Comparison of ENCODE assay signal across 10 cellular contexts in the genomic region with DNA sequence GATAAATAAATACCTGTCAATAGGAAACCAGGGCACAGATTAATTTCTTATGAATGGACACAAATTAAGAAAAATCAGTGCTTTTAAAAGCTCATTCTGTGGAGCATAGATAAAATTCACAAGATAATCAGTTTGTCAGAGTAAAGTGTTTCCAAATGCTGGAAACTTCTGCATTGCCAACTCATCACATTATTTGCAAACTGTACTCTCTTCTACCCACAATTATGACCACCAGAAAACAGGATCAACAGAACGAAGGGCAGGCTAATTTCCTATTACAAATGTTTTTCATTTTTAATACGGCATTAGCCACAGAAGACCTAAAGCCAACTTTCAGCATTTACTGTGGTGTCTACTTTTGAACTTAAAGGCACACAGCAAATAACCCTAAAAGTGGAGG. TPM values are rescaled to one million over a fixed set of nuclear protein-coding genes. Genes with fewer than 3 reads are reported as not detected.
A peak's percentile ranks its signal among the peaks of the same experiment; 100 is the strongest.
DNase-seq lines count a peak whose midpoint lies in the region; ATAC-seq and TF ChIP-seq lines count a peak whose summit lies in the region.
"Had no signal": no experiment of that assay in that cellular context is flagged by ENCODE, and none has a peak within 500 bp of the region (broad histone marks: within the 10 kb centered on the region; RNA-seq: fewer than 3 reads in every experiment).

No MANE protein-coding gene starts in this region.

- H3K27me3 ChIP-seq in PC-3 (ENCODE audit: low read length) (no peaks in the 10 kb centered on the region), endocrine pancreas (ENCODE audit: control insufficient read depth, insufficient read depth, low read length) (no peaks in the 10 kb centered on the region), neural progenitor cell (no peaks in the 10 kb centered on the region)

- H3K36me3 ChIP-seq in PC-3 (ENCODE audit: low read depth, low read length) (peaks cover 55% of the 10 kb centered on the region), endocrine pancreas (ENCODE audit: control insufficient read depth, insufficient read depth, low read length) (no peaks in the 10 kb centered on the region), neural progenitor cell (no peaks in the 10 kb centered on the region)

- H3K4me2 ChIP-seq in PC-3 (ENCODE audit: low read length) (peak overlapping the region; percentile 97), neural progenitor cell (peak overlapping the region; percentile 88)

- H3K79me2 ChIP-seq in PC-3 (ENCODE audit: low read length) (peaks cover 98% of the 10 kb centered on the region), neural progenitor cell (ENCODE audit: low read depth) (peaks cover 89% of the 10 kb centered on the region)

- DNase-seq in AG10803 (ENCODE audit: low read depth): peak; percentile 52
- no peak for DNase-seq in PC-3
- no peak for DNase-seq in neural progenitor cell (ENCODE audit: low spot score)
- no peak for DNase-seq in mucosa of gallbladder (ENCODE audit: low spot score)
- no peak for DNase-seq in foreskin melanocyte
- no peak for DNase-seq in activated naive CD4-positive, alpha-beta T cell (lab: John Stamatoyannopoulos, UW)
- DNase-seq: activated CD8-positive, alpha-beta memory T cell treated with anti-CD3 and anti-CD28 coated beads for 24 hours; DMS 273 treated with DMSO at 0.1 percent for 48 hours had no signal

- CTCF ChIA-PET in PC-3 (lab: Charles Lee): no interaction called here

- H3K4me3 ChIP-seq in AG10803 (ENCODE audit: low read length) (peak overlapping the region; percentile 86), PC-3 (ENCODE audit: low read length) (peak overlapping the region; percentile 88), endocrine pancreas (ENCODE audit: control insufficient read depth, insufficient read depth, low read length) (peak overlapping the region; percentile 54), neural progenitor cell (peak overlapping the region; percentile 52)

- H3K36me3 Mint-ChIP-seq in neural progenitor cell: peaks cover 51% of the 10 kb centered on the region

- H3K27me3 Mint-ChIP-seq in neural progenitor cell (ENCODE audit: insufficient read depth, low read depth): peaks cover 7% of the 10 kb centered on the region

- peak overlapping the region; percentile 96 for H3K9ac ChIP-seq in PC-3 (ENCODE audit: low read length)
- no peak overlapping the region for H3K9ac ChIP-seq in endocrine pancreas (ENCODE audit: control insufficient read depth, insufficient read depth, low read length)
- H3K9ac ChIP-seq in neural progenitor cell: no peak overlapping the region

- H3K9me3 Mint-ChIP-seq in neural progenitor cell: peaks cover 18% of the 10 kb centered on the region

- H3K4me3 Mint-ChIP-seq in neural progenitor cell: peak overlapping the region; percentile 85

- H3K9me3 ChIP-seq in PC-3 (ENCODE audit: low read length): no peaks in the 10 kb centered on the region
- H3K9me3 ChIP-seq in endocrine pancreas (ENCODE audit: control insufficient read depth, low read length): no peaks in the 10 kb centered on the region
- H3K9me3 ChIP-seq in neural progenitor cell (ENCODE audit: low read depth): no peaks in the 10 kb centered on the region

- POLR2A ChIA-PET in PC-3 (lab: Charles Lee; ENCODE audit: unreplicated experiment): no interaction called here

- no peaks in the 10 kb centered on the region for H3F3A ChIP-seq in PC-3 (ENCODE audit: low read length, unreplicated experiment)
- peaks cover 11% of the 10 kb centered on the region for H3F3A ChIP-seq in neural progenitor cell (ENCODE audit: low read depth)

- BruUV-seq in PC-3 (replicated peaks; lab: Mats Ljungman, UMichigan): no TSS peak

- peaks cover 39% of the 10 kb centered on the region for H3K4me1 ChIP-seq in PC-3 (ENCODE audit: insufficient read depth, low read length)
- H3K4me1 ChIP-seq in endocrine pancreas (ENCODE audit: control insufficient read depth, insufficient read depth, low read length): peaks cover 12% of the 10 kb centered on the region
- peaks cover 33% of the 10 kb centered on the region for H3K4me1 ChIP-seq in neural progenitor cell

- H3K4me1 Mint-ChIP-seq in neural progenitor cell: peaks cover 59% of the 10 kb centered on the region

- TF ChIP-seq CTCF in AG10803 (conservative IDR thresholded peaks at IDR 0.05; ENCODE audit: low read length) (no peak), PC-3 (conservative IDR thresholded peaks at IDR 0.05; ENCODE audit: low read depth, low read length) (no peak), neural progenitor cell (IDR thresholded peaks at IDR 0.05) (no peak)

- peak overlapping the region; percentile 88 for H3K27ac ChIP-seq in PC-3 (ENCODE audit: low read length)
- no peak overlapping the region for H3K27ac ChIP-seq in neural progenitor cell

- H2AFZ ChIP-seq in PC-3 (ENCODE audit: low read length) (no peak overlapping the region), neural progenitor cell (replicated peaks) (no peak overlapping the region)

- no peaks in the 10 kb centered on the region for H3K9me2 ChIP-seq in PC-3 (replicated peaks; ENCODE audit: low read length)

- peaks cover 18% of the 10 kb centered on the region for H4K20me1 ChIP-seq in PC-3 (ENCODE audit: low read length)
- H4K20me1 ChIP-seq in neural progenitor cell (ENCODE audit: low read depth): peaks cover 18% of the 10 kb centered on the region

- H3K27ac Mint-ChIP-seq in neural progenitor cell: no peak overlapping the region

- intact Hi-C loops in PC-3 (cut with micrococcal nuclease): loop anchor here (1.0 to 10.0 kb wide), 7 partner anchors 51 to 999 kb away; no protein-coding TSS in a partner anchor

- ATAC-seq in PC-3 (no peak), GM21367 (IDR thresholded peaks at IDR 0.05; ENCODE audit: unreplicated experiment) (no peak)

RNA-seq across cellular contexts. Expression of a gene that starts 6.0 kb away (rescaled TPM):
- total RNA-seq in PC-3 (2014; rRNA removed) (38.8 and 43.8 TPM in 2 replicates), neural progenitor cell (ENCODE audit: low replicate concordance) (8.4 and 13.0 TPM in 2 replicates), mucosa of gallbladder (35.9 TPM)

RNA-seq across cellular contexts. Expression of a gene that starts 42.2 kb away (rescaled TPM):
- total RNA-seq in PC-3 (2014; rRNA removed) (7.8 and 9.1 TPM in 2 replicates), neural progenitor cell (ENCODE audit: low replicate concordance) (13.8 and 15.1 TPM in 2 replicates), mucosa of gallbladder (36.7 TPM)
